In the genomic region with DNA sequence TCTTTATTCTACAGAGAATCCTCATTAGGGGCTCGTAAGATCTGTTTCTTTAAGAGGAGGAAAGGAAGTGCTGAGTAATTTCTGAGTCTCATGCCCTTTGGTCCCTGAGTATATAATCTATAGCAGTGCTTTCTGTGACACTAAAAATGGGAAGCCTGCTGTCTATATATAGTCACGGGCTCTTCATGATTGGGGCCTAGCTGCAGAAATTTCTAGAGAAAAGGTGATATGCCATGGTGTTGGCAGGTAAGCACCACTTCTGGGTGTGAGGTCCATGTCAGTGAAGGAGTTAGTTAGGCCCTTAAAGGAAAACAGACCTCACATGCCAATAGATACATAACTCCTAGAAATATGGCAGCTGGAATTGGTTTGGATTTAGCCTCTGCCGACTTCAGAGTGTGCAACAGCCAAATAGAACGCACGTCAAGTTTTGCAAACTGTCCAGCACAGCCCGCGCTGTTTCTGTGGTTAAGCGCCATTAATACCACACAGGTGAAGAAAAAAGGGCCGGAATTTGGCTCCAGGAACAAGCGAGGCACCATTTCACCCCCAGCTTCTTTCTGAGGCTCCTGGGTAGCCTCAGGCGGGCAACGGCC, we compare ENCODE assay signal across 10 cellular contexts.
A peak's percentile ranks its signal among the peaks of the same experiment; 100 is the strongest.
DNase-seq lines count a peak whose midpoint lies in the region; ATAC-seq and TF ChIP-seq lines count a peak whose summit lies in the region.
"Had no signal": no experiment of that assay in that cellular context is flagged by ENCODE, and none has a peak within 500 bp of the region (broad histone marks: within the 10 kb centered on the region; RNA-seq: fewer than 3 reads in every experiment).

No MANE protein-coding gene starts in this region.

- H3K27ac ChIP-seq in heart right ventricle (peak overlapping the region; percentile 94 to 100 (median 98)), breast epithelium (peak overlapping the region; percentile 98 to 99), lower lobe of right lung (peak overlapping the region; percentile 100), substantia nigra (ENCODE audit: low read depth, low read length, poor library complexity, severe bottlenecking) (no peak overlapping the region)

- no peaks in the 10 kb centered on the region for H3K9me3 ChIP-seq in heart right ventricle
- H3K9me3 ChIP-seq in breast epithelium: no peaks in the 10 kb centered on the region
- no peaks in the 10 kb centered on the region for H3K9me3 ChIP-seq in lower lobe of right lung

- no peak for ATAC-seq in heart right ventricle
- ATAC-seq in left ventricle myocardium superior: no peak
- no peak for ATAC-seq in lower lobe of right lung
- ATAC-seq in GM19351 (IDR thresholded peaks at IDR 0.05; ENCODE audit: unreplicated experiment): no peak
- ATAC-seq: activated CD8-positive, alpha-beta memory T cell treated with anti-CD3 and anti-CD28 coated beads, Interleukin-2, amount 10 ng/mL, durations not matched to agents 7 days and 5 days had no signal

- H3K4me1 ChIP-seq in heart right ventricle (peaks cover 5 to 53% (median 44%) of the 10 kb centered on the region in 9 donors), breast epithelium (no peaks in the 10 kb centered on the region), lower lobe of right lung (peaks cover 31% of the 10 kb centered on the region)

- no peak for TF ChIP-seq CTCF in heart right ventricle (IDR thresholded peaks at IDR 0.05)
- TF ChIP-seq CTCF in breast epithelium (IDR thresholded peaks at IDR 0.05): no peak
- no peak for TF ChIP-seq CTCF in lower lobe of right lung (IDR thresholded peaks at IDR 0.05)

- no peak for TF ChIP-seq POLR2A in breast epithelium (IDR thresholded peaks at IDR 0.05)

- H3K27me3 ChIP-seq in heart right ventricle (peaks cover 0 to 30% (median 0%) of the 10 kb centered on the region in 7 donors), breast epithelium (no peaks in the 10 kb centered on the region), lower lobe of right lung (ENCODE audit: low read depth) (peaks cover 11% of the 10 kb centered on the region)

- no peak for DNase-seq in heart right ventricle
- DNase-seq in left ventricle myocardium superior: no peak
- no peak for DNase-seq in breast epithelium (ENCODE audit: low spot score in 2 of 2)
- no peak for DNase-seq in lower lobe of right lung
- no peak for DNase-seq in cerebellum (ENCODE audit: low spot score)
- DNase-seq in substantia nigra (lab: John Stamatoyannopoulos, UW): no peak
- no peak for DNase-seq in activated effector memory CD4-positive, alpha-beta T cell treated with anti-CD3 and anti-CD28 coated beads, Interleukin-2, amount 50 U/mL, for 16 hours
- DNase-seq: activated CD8-positive, alpha-beta memory T cell treated with anti-CD3 and anti-CD28 coated beads, Interleukin-2, amount 10 ng/mL, durations not matched to agents 7 days and 5 days; CD8-positive, alpha-beta memory T cell had no signal

- intact Hi-C loops in heart right ventricle (cut with DNase I): loop anchor here in 7 of 10 donors (1.0 to 10.0 kb wide), 11 partner anchors 29 to 187 kb away; partner anchors contain the start of genes ATE1 (in 3 of the 7) and NSMCE4A (in 1 of the 7)
- intact Hi-C loops in left ventricle myocardium superior (cut with micrococcal nuclease): no loop called here
- intact Hi-C loops in breast epithelium (cut with DNase I; ENCODE audit: low total_unique reads): loop anchor here (5.0 kb wide), 1 partner anchor 60 kb away; no protein-coding TSS in a partner anchor
- intact Hi-C loops in lower lobe of right lung (cut with DNase I): no loop called here

- peaks cover 0 to 13% (median 0%) of the 10 kb centered on the region in 9 donors for H3K36me3 ChIP-seq in heart right ventricle
- no peaks in the 10 kb centered on the region for H3K36me3 ChIP-seq in breast epithelium
- H3K36me3 ChIP-seq in lower lobe of right lung: no peaks in the 10 kb centered on the region

- H3K4me3 ChIP-seq in heart right ventricle (peak overlapping the region; percentile 53 to 94 (median 70)), breast epithelium (peak overlapping the region; percentile 59 to 93 (median 70)), lower lobe of right lung (peak overlapping the region; percentile 80)

- 15 to 17% methylated on average over 12 of the region's 12 CpGs for WGBS in heart right ventricle, 2 donors

Comparison
In these comparisons a context has a peak if more than half of its experiments do, and no peak if none do; other contexts are left out.
1. intact Hi-C loops: an anchor here in heart right ventricle (1.0 to 10.0 kb wide) and breast epithelium (5.0 kb wide); none called in left ventricle myocardium superior and lower lobe of right lung.